1 cellular context compared by ENCODE assay signal in the genomic region with DNA sequence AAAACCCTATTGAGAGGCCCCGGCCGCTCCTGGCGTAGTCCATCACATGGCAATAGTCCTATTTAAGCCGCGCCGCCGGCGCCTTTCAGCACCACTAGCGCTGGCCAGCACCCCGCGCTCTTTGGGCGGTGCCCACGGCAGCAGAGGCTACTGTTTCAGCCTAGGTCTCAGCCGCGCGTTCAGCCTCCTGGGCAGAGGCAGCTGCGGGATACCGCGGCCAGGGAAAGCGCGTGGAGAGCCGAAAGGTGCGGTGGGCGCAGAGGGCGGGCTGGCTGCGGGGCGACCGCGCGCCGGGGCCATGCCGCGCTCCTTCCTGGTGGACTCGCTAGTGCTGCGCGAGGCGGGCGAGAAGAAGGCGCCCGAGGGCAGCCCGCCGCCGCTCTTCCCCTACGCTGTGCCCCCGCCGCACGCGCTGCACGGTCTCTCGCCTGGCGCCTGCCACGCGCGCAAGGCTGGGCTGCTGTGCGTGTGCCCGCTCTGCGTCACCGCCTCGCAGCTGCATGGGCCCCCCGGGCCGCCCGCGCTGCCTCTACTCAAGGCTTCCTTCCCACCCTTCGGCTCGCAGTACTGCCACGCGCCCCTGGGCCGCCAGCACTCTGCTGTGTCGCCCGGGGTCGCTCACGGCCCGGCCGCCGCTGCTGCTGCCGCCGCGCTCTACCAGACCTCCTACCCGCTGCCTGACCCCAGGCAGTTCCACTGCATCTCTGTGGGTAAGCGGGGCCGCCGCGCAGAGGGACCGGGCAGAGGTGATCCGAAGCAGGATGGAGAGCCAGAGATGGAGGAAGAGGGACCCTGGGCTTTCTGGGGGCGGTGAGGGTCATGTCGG.
TF ChIP-seq lines count a peak whose summit lies in the region.

A gene (plus strand): TSS at position 91 of the 826 bp plus-strand sequence. CDS start 208 bp downstream, at position 299.

TF ChIP-seq in HepG2, 621 proteins besides CTCF, POLR2A, EP300 and RAD21 (continued from another document and continues in another):
- TF ChIP-seq, protein P1, sequence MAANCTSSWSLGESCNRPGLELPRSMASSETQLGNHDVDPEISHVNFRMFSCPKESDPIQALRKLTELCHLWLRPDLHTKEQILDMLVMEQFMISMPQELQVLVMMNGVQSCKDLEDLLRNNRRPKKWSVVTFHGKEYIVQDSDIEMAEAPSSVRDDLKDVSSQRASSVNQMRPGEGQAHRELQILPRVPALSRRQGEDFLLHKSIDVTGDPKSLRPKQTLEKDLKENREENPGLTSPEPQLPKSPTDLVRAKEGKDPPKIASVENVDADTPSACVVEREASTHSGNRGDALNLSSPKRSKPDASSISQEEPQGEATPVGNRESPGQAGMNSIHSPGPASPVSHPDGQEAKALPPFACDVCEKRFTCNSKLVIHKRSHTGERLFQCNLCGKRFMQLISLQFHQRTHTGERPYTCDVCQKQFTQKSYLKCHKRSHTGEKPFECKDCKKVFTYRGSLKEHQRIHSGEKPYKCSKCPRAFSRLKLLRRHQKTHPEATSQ (CRISPR knock-in tag; IDR thresholded peaks at IDR 0.05; ENCODE audit: borderline replicate concordance), result no peak
- TF ChIP-seq, protein P2, sequence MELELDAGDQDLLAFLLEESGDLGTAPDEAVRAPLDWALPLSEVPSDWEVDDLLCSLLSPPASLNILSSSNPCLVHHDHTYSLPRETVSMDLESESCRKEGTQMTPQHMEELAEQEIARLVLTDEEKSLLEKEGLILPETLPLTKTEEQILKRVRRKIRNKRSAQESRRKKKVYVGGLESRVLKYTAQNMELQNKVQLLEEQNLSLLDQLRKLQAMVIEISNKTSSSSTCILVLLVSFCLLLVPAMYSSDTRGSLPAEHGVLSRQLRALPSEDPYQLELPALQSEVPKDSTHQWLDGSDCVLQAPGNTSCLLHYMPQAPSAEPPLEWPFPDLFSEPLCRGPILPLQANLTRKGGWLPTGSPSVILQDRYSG (CRISPR knock-in tag; IDR thresholded peaks at IDR 0.05), result no peak
- no peak for TF ChIP-seq ZFY (CRISPR knock-in tag; IDR thresholded peaks at IDR 0.05)
- no peak for TF ChIP-seq GTF3A (CRISPR knock-in tag; conservative IDR thresholded peaks at IDR 0.05)
- no peak for TF ChIP-seq ZMYM2 (CRISPR knock-in tag; IDR thresholded peaks at IDR 0.05)
- no peak for TF ChIP-seq HCFC1 (IDR thresholded peaks at IDR 0.05; ENCODE audit: low read depth, low read length)
- no peak for TF ChIP-seq ZNF138 (CRISPR knock-in tag; IDR thresholded peaks at IDR 0.05; ENCODE audit: low read depth)
- TF ChIP-seq ESRRA (CRISPR knock-in tag; IDR thresholded peaks at IDR 0.05; ENCODE audit: low read depth), result no peak
- no peak for TF ChIP-seq MAZ (IDR thresholded peaks at IDR 0.05; ENCODE audit: borderline replicate concordance, low read depth, low read length)
- TF ChIP-seq MAZ (CRISPR knock-in tag; IDR thresholded peaks at IDR 0.05; ENCODE audit: low read depth), result no peak
- TF ChIP-seq, protein P3, sequence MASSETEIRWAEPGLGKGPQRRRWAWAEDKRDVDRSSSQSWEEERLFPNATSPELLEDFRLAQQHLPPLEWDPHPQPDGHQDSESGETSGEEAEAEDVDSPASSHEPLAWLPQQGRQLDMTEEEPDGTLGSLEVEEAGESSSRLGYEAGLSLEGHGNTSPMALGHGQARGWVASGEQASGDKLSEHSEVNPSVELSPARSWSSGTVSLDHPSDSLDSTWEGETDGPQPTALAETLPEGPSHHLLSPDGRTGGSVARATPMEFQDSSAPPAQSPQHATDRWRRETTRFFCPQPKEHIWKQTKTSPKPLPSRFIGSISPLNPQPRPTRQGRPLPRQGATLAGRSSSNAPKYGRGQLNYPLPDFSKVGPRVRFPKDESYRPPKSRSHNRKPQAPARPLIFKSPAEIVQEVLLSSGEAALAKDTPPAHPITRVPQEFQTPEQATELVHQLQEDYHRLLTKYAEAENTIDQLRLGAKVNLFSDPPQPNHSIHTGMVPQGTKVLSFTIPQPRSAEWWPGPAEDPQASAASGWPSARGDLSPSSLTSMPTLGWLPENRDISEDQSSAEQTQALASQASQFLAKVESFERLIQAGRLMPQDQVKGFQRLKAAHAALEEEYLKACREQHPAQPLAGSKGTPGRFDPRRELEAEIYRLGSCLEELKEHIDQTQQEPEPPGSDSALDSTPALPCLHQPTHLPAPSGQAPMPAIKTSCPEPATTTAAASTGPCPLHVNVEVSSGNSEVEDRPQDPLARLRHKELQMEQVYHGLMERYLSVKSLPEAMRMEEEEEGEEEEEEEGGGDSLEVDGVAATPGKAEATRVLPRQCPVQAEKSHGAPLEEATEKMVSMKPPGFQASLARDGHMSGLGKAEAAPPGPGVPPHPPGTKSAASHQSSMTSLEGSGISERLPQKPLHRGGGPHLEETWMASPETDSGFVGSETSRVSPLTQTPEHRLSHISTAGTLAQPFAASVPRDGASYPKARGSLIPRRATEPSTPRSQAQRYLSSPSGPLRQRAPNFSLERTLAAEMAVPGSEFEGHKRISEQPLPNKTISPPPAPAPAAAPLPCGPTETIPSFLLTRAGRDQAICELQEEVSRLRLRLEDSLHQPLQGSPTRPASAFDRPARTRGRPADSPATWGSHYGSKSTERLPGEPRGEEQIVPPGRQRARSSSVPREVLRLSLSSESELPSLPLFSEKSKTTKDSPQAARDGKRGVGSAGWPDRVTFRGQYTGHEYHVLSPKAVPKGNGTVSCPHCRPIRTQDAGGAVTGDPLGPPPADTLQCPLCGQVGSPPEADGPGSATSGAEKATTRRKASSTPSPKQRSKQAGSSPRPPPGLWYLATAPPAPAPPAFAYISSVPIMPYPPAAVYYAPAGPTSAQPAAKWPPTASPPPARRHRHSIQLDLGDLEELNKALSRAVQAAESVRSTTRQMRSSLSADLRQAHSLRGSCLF (CRISPR knock-in tag; IDR thresholded peaks at IDR 0.05; ENCODE audit: borderline replicate concordance), result no peak
- TF ChIP-seq, protein P4, sequence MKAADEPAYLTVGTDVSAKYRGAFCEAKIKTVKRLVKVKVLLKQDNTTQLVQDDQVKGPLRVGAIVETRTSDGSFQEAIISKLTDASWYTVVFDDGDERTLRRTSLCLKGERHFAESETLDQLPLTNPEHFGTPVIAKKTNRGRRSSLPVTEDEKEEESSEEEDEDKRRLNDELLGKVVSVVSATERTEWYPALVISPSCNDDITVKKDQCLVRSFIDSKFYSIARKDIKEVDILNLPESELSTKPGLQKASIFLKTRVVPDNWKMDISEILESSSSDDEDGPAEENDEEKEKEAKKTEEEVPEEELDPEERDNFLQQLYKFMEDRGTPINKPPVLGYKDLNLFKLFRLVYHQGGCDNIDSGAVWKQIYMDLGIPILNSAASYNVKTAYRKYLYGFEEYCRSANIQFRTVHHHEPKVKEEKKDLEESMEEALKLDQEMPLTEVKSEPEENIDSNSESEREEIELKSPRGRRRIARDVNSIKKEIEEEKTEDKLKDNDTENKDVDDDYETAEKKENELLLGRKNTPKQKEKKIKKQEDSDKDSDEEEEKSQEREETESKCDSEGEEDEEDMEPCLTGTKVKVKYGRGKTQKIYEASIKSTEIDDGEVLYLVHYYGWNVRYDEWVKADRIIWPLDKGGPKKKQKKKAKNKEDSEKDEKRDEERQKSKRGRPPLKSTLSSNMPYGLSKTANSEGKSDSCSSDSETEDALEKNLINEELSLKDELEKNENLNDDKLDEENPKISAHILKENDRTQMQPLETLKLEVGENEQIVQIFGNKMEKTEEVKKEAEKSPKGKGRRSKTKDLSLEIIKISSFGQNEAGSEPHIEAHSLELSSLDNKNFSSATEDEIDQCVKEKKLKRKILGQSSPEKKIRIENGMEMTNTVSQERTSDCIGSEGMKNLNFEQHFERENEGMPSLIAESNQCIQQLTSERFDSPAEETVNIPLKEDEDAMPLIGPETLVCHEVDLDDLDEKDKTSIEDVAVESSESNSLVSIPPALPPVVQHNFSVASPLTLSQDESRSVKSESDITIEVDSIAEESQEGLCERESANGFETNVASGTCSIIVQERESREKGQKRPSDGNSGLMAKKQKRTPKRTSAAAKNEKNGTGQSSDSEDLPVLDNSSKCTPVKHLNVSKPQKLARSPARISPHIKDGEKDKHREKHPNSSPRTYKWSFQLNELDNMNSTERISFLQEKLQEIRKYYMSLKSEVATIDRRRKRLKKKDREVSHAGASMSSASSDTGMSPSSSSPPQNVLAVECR (CRISPR knock-in tag; IDR thresholded peaks at IDR 0.05; ENCODE audit: borderline replicate concordance), result peak; percentile 33; the same call in 1 of the 2 replicates
- TF ChIP-seq ZNF136 (CRISPR knock-in tag; IDR thresholded peaks at IDR 0.05; ENCODE audit: low read depth), result no peak
- no peak for TF ChIP-seq POLR2G (IDR thresholded peaks at IDR 0.05; ENCODE audit: low read depth, low read length)
- no peak for TF ChIP-seq MXI1 (IDR thresholded peaks at IDR 0.05; ENCODE audit: borderline replicate concordance, low read depth, low read length)
- TF ChIP-seq MBD4 (IDR thresholded peaks at IDR 0.05; ENCODE audit: borderline replicate concordance, low read length), result no peak
- TF ChIP-seq, protein P5, sequence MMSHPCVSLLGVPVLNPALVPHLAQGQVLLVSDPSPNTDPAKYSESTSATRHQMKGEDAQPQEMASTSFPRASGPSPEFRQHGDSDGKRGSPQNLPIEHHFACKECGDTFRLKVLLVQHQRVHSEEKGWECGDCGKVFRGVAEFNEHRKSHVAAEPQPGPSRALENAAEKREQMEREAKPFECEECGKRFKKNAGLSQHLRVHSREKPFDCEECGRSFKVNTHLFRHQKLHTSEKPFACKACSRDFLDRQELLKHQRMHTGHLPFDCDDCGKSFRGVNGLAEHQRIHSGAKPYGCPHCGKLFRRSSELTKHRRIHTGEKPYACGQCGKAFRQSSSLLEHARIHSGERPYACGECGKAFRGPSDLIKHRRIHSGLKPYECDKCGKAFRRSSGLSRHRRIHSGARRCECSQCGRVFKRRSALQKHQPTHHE (CRISPR knock-in tag; IDR thresholded peaks at IDR 0.05; ENCODE audit: borderline replicate concordance), result no peak
- TF ChIP-seq MTF2 (CRISPR knock-in tag; IDR thresholded peaks at IDR 0.05; ENCODE audit: borderline replicate concordance), result peak; percentile 32; the same call in 1 of the 2 replicates
- TF ChIP-seq JUN (CRISPR knock-in tag; IDR thresholded peaks at IDR 0.05), result no peak
- no peak for TF ChIP-seq KAT8 (CRISPR knock-in tag; IDR thresholded peaks at IDR 0.05)
- TF ChIP-seq, protein P6, sequence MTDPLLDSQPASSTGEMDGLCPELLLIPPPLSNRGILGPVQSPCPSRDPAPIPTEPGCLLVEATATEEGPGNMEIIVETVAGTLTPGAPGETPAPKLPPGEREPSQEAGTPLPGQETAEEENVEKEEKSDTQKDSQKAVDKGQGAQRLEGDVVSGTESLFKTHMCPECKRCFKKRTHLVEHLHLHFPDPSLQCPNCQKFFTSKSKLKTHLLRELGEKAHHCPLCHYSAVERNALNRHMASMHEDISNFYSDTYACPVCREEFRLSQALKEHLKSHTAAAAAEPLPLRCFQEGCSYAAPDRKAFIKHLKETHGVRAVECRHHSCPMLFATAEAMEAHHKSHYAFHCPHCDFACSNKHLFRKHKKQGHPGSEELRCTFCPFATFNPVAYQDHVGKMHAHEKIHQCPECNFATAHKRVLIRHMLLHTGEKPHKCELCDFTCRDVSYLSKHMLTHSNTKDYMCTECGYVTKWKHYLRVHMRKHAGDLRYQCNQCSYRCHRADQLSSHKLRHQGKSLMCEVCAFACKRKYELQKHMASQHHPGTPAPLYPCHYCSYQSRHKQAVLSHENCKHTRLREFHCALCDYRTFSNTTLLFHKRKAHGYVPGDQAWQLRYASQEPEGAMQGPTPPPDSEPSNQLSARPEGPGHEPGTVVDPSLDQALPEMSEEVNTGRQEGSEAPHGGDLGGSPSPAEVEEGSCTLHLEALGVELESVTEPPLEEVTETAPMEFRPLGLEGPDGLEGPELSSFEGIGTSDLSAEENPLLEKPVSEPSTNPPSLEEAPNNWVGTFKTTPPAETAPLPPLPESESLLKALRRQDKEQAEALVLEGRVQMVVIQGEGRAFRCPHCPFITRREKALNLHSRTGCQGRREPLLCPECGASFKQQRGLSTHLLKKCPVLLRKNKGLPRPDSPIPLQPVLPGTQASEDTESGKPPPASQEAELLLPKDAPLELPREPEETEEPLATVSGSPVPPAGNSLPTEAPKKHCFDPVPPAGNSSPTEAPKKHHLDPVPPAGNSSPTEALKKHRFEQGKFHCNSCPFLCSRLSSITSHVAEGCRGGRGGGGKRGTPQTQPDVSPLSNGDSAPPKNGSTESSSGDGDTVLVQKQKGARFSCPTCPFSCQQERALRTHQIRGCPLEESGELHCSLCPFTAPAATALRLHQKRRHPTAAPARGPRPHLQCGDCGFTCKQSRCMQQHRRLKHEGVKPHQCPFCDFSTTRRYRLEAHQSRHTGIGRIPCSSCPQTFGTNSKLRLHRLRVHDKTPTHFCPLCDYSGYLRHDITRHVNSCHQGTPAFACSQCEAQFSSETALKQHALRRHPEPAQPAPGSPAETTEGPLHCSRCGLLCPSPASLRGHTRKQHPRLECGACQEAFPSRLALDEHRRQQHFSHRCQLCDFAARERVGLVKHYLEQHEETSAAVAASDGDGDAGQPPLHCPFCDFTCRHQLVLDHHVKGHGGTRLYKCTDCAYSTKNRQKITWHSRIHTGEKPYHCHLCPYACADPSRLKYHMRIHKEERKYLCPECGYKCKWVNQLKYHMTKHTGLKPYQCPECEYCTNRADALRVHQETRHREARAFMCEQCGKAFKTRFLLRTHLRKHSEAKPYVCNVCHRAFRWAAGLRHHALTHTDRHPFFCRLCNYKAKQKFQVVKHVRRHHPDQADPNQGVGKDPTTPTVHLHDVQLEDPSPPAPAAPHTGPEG (CRISPR knock-in tag; IDR thresholded peaks at IDR 0.05), result no peak
- no peak for TF ChIP-seq ISX (CRISPR knock-in tag; conservative IDR thresholded peaks at IDR 0.05)
- no peak for TF ChIP-seq ZNF296 (CRISPR knock-in tag; conservative IDR thresholded peaks at IDR 0.05)
- TF ChIP-seq, protein P7, sequence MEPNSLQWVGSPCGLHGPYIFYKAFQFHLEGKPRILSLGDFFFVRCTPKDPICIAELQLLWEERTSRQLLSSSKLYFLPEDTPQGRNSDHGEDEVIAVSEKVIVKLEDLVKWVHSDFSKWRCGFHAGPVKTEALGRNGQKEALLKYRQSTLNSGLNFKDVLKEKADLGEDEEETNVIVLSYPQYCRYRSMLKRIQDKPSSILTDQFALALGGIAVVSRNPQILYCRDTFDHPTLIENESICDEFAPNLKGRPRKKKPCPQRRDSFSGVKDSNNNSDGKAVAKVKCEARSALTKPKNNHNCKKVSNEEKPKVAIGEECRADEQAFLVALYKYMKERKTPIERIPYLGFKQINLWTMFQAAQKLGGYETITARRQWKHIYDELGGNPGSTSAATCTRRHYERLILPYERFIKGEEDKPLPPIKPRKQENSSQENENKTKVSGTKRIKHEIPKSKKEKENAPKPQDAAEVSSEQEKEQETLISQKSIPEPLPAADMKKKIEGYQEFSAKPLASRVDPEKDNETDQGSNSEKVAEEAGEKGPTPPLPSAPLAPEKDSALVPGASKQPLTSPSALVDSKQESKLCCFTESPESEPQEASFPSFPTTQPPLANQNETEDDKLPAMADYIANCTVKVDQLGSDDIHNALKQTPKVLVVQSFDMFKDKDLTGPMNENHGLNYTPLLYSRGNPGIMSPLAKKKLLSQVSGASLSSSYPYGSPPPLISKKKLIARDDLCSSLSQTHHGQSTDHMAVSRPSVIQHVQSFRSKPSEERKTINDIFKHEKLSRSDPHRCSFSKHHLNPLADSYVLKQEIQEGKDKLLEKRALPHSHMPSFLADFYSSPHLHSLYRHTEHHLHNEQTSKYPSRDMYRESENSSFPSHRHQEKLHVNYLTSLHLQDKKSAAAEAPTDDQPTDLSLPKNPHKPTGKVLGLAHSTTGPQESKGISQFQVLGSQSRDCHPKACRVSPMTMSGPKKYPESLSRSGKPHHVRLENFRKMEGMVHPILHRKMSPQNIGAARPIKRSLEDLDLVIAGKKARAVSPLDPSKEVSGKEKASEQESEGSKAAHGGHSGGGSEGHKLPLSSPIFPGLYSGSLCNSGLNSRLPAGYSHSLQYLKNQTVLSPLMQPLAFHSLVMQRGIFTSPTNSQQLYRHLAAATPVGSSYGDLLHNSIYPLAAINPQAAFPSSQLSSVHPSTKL (CRISPR knock-in tag; IDR thresholded peaks at IDR 0.05), result 0 out of 2 replicates have a peak, but pooled peaks have one; percentile 14
- 0 out of 2 replicates have a peak, but pooled peaks have one; percentile 24 for TF ChIP-seq ZNF768 (CRISPR knock-in tag; IDR thresholded peaks at IDR 0.05)
- no peak for TF ChIP-seq ZNF543 (CRISPR knock-in tag; IDR thresholded peaks at IDR 0.05)
